In genomic region chr3:9901967-9902366, GRCh38 we compare ENCODE assay signal across 11 cellular contexts. TPM values are rescaled to one million over a fixed set of nuclear protein-coding genes. Genes with fewer than 3 reads are reported as not detected.
DNase-seq lines count a peak whose midpoint lies in the region; ATAC-seq and TF ChIP-seq lines count a peak whose summit lies in the region.
"Had no signal": no experiment of that assay in that cellular context is flagged by ENCODE, and none has a peak within 500 bp of the region (broad histone marks: within the 10 kb centered on the region; RNA-seq: fewer than 3 reads in every experiment).

No MANE protein-coding gene starts in this region.

- peak overlapping the region; percentile 80 for H3K4me2 ChIP-seq in PC-9

- H3K4me1 ChIP-seq in Caco-2: peaks cover 56% of the 10 kb centered on the region
- peaks cover 59% of the 10 kb centered on the region for H3K4me1 ChIP-seq in PC-9 (replicated peaks; ENCODE audit: insufficient read depth)

- no peak for TF ChIP-seq CTCF in Caco-2 (IDR thresholded peaks at IDR 0.05; ENCODE audit: insufficient read depth in 1 of 2, low read depth in 1 of 2, low read length in 1 of 2, severe bottlenecking in 1 of 2, unreplicated experiment in 1 of 2)
- no peak for TF ChIP-seq CTCF in PC-9 (conservative IDR thresholded peaks at IDR 0.05)
- no peak for TF ChIP-seq CTCF in nephron (IDR thresholded peaks at IDR 0.05; ENCODE audit: unreplicated experiment in 3 of 3)

- peaks cover 45% of the 10 kb centered on the region for H3F3A ChIP-seq in PC-9 (ENCODE audit: insufficient read depth, low read depth)

- H2AFZ ChIP-seq in PC-9: no peak overlapping the region

- POLR2A ChIA-PET in Caco-2 (lab: Charles Lee) (interaction anchor here (0.7 to 2.2 kb wide), 5 partner anchors 10 to 31 kb away, joined by 4 to 30 read pairs (median 12); partner anchors contain the start of genes CRELD1 and IL17RC), PC-9 (lab: Charles Lee; ENCODE audit: unreplicated experiment) (no interaction called here)

- H3K4me3 ChIP-seq in Caco-2 (ENCODE audit: low read depth, low read length) (no peak overlapping the region), PC-9 (no peak overlapping the region; the same call in 1 of the 2 replicates)

- H3K9me3 Mint-ChIP-seq in Caco-2 (ENCODE audit: unreplicated experiment) (no peaks in the 10 kb centered on the region), nephron (no peaks in the 10 kb centered on the region)
- H3K9me3 Mint-ChIP-seq: neural crest cell had no signal

- H3K27me3 ChIP-seq in Caco-2 (replicated peaks; ENCODE audit: control insufficient read depth, insufficient read depth, low read length) (no peaks in the 10 kb centered on the region), PC-9 (ENCODE audit: insufficient read depth, low read depth) (no peaks in the 10 kb centered on the region)
- H3K27me3 ChIP-seq: heart left ventricle had no signal

- H3K27me3 Mint-ChIP-seq in Caco-2 (ENCODE audit: insufficient read depth, unreplicated experiment): no peaks in the 10 kb centered on the region
- H3K27me3 Mint-ChIP-seq in nephron (ENCODE audit: low read depth): no peaks in the 10 kb centered on the region

- H3K9me2 ChIP-seq in PC-9 (ENCODE audit: insufficient read depth): no peaks in the 10 kb centered on the region

- peaks cover 23% of the 10 kb centered on the region for H3K4me1 Mint-ChIP-seq in Caco-2 (ENCODE audit: low read depth, unreplicated experiment)
- peaks cover 36% of the 10 kb centered on the region for H3K4me1 Mint-ChIP-seq in nephron
- H3K4me1 Mint-ChIP-seq: neural crest cell had no signal

- ATAC-seq in HG02678 (IDR thresholded peaks at IDR 0.05; ENCODE audit: unreplicated experiment): no peak

- H3K4me3 Mint-ChIP-seq in Caco-2 (ENCODE audit: unreplicated experiment) (peak overlapping the region; percentile 94), nephron (no peak overlapping the region)
- H3K4me3 Mint-ChIP-seq: neural crest cell had no signal

- peaks cover 52% of the 10 kb centered on the region for H3K36me3 Mint-ChIP-seq in Caco-2 (ENCODE audit: insufficient read depth, unreplicated experiment)
- H3K36me3 Mint-ChIP-seq in nephron (ENCODE audit: low read depth): no peaks in the 10 kb centered on the region

- no peaks in the 10 kb centered on the region for H3K79me2 ChIP-seq in PC-9 (ENCODE audit: low read depth)

- CTCF ChIA-PET in Caco-2 (lab: Charles Lee) (interaction anchor here (0.7 to 3.1 kb wide), 5 partner anchors 14 to 45 kb away, joined by 3 to 14 read pairs (median 5); partner anchors contain the start of gene IL17RC), PC-9 (lab: Charles Lee) (no interaction called here)

- H3K36me3 ChIP-seq in Caco-2 (ENCODE audit: control insufficient read depth, insufficient read depth, low read length) (no peaks in the 10 kb centered on the region; the same call in none of the 2 replicates), PC-9 (ENCODE audit: low read depth) (0 out of 2 replicates have a peak, but pooled peaks cover 3% of the 10 kb centered on the region)
- H3K36me3 ChIP-seq: heart left ventricle, WERI-Rb-1 had no signal

- H3K9me3 ChIP-seq in Caco-2 (peaks cover 4% of the 10 kb centered on the region), PC-9 (ENCODE audit: insufficient read depth, low read depth) (no peaks in the 10 kb centered on the region)
- H3K9me3 ChIP-seq: heart left ventricle had no signal

- BruUV-seq in Caco-2 (replicated peaks; lab: Mats Ljungman, UMichigan): no TSS peak
- no TSS peak for BruUV-seq in PC-9 (replicated peaks; lab: Mats Ljungman, UMichigan)

- H4K20me1 ChIP-seq in PC-9 (ENCODE audit: insufficient read depth): no peaks in the 10 kb centered on the region

- no peak for DNase-seq in Caco-2
- no peak for DNase-seq in PC-9
- peak; percentile 51 for DNase-seq in amniotic epithelial cell (ENCODE audit: low read depth)
- no peak for DNase-seq in superior temporal gyrus (ENCODE audit: extremely low spot score)
- DNase-seq in LoVo (ENCODE audit: low spot score): no peak
- no peak for DNase-seq in H4 (ENCODE audit: low spot score)
- DNase-seq: heart left ventricle, WERI-Rb-1 had no signal

- no peak overlapping the region for H3K27ac ChIP-seq in PC-9
- H3K27ac ChIP-seq: WERI-Rb-1 had no signal

- H3K27ac Mint-ChIP-seq in Caco-2 (ENCODE audit: unreplicated experiment) (peak overlapping the region; percentile 90), nephron (peak overlapping the region in 2 of 3 experiments; percentile 48 to 82)

- intact Hi-C loops in Caco-2 (cut with micrococcal nuclease; ENCODE audit: unreplicated experiment) (loop anchor here (1.0 kb wide), 4 partner anchors 13 to 54 kb away; partner anchors contain the start of gene CRELD1), PC-9 (cut with micrococcal nuclease; ENCODE audit: unreplicated experiment) (no loop called here)

RNA-seq across cellular contexts. Expression of gene IL17RE, which starts 0.7 kb away (rescaled TPM):
- 77.3 and 82.9 TPM in 2 replicates for total RNA-seq in Caco-2 (2022)
- 22.7 and 23.8 TPM in 2 replicates for total RNA-seq in PC-9 (2021)
- not detected in 2 replicates for total RNA-seq in H4 (2014; rRNA removed; shearing (Covaris generic))

RNA-seq across cellular contexts. Expression of gene JAGN1, which starts 11.6 kb away (rescaled TPM):
- total RNA-seq in Caco-2 (2022): 34.2 and 35.9 TPM in 2 replicates
- total RNA-seq in PC-9 (2021): 46.7 and 52.4 TPM in 2 replicates
- total RNA-seq in H4 (2014; rRNA removed; shearing (Covaris generic)): 35.7 and 46.1 TPM in 2 replicates

RNA-seq across cellular contexts. Expression of gene IL17RC, which starts 14.9 kb away (rescaled TPM):
- total RNA-seq in Caco-2 (2022) (8.5 and 11.3 TPM in 2 replicates), PC-9 (2021) (45.0 and 54.6 TPM in 2 replicates)
- total RNA-seq in H4 (2014; rRNA removed; shearing (Covaris generic)): 23.0 and 32.4 TPM in 2 replicates

RNA-seq across cellular contexts. Expression of gene CIDEC, which starts 21.9 kb away (rescaled TPM):
- total RNA-seq in Caco-2 (2022) (1.9 and 3.8 TPM in 2 replicates), PC-9 (2021) (0.37 TPM in 1 of 2 replicates, not detected in the other)
- total RNA-seq in H4 (2014; rRNA removed; shearing (Covaris generic)): not detected in 2 replicates
- total RNA-seq: neural crest cell had no signal

RNA-seq across cellular contexts. Expression of gene CRELD1, which starts 31.7 kb away (rescaled TPM):
- total RNA-seq in Caco-2 (2022): 17.1 and 18.3 TPM in 2 replicates
- 30.7 TPM in 2 replicates for total RNA-seq in PC-9 (2021)
- total RNA-seq in H4 (2014; rRNA removed; shearing (Covaris generic)): 7.4 and 8.7 TPM in 2 replicates

Comparison
In these comparisons a context has a peak if more than half of its experiments do, and no peak if none do; other contexts are left out.
1. RNA of gene IL17RE, which starts 0.7 kb away (total RNA-seq): 77.3 to 82.9 TPM in Caco-2 and 22.7 to 23.8 TPM in PC-9; not detected in H4; every median in the first group is over 10 times any median in the second.